Comparison of ENCODE assay signal across 10 cellular contexts in genomic region chr12:93415723-93416464, GRCh38. TPM values are rescaled to one million over a fixed set of nuclear protein-coding genes. Genes with fewer than 3 reads are reported as not detected.
A peak's percentile ranks its signal among the peaks of the same experiment; 100 is the strongest.
DNase-seq lines count a peak whose midpoint lies in the region; ATAC-seq lines count a peak whose summit lies in the region.
"Had no signal": no experiment of that assay in that cellular context is flagged by ENCODE, and none has a peak within 500 bp of the region (broad histone marks: within the 10 kb centered on the region; RNA-seq: fewer than 3 reads in every experiment).

No MANE protein-coding gene starts in this region.

- H3K9me3 ChIP-seq in T-helper 17 cell (ENCODE audit: control insufficient read depth, low read length, poor library complexity, severe bottlenecking) = no peaks in the 10 kb centered on the region

- H3K36me3 Mint-ChIP-seq in activated naive CD4-positive, alpha-beta T cell treated with anti-CD3 and anti-CD28 coated beads, Interleukin-2, amount 10 ng/mL, durations not matched to agents 7 days and 5 days = peaks cover 22% of the 10 kb centered on the region
- peaks cover 3% of the 10 kb centered on the region for H3K36me3 Mint-ChIP-seq in T-helper 17 cell (ENCODE audit: low read depth)

- peak overlapping the region; percentile 7 for H3K4me3 Mint-ChIP-seq in activated naive CD4-positive, alpha-beta T cell treated with anti-CD3 and anti-CD28 coated beads, Interleukin-2, amount 10 ng/mL, durations not matched to agents 7 days and 5 days
- peak overlapping the region; percentile 28 for H3K4me3 Mint-ChIP-seq in T-helper 17 cell
- H3K4me3 Mint-ChIP-seq: CD8-positive, alpha-beta T cell had no signal

- H3K27ac Mint-ChIP-seq in activated naive CD4-positive, alpha-beta T cell treated with anti-CD3 and anti-CD28 coated beads, Interleukin-2, amount 10 ng/mL, durations not matched to agents 7 days and 5 days = peak overlapping the region; percentile 60
- peak overlapping the region; percentile 89 for H3K27ac Mint-ChIP-seq in T-helper 17 cell
- H3K27ac Mint-ChIP-seq: CD8-positive, alpha-beta T cell had no signal

- CTCF ChIA-PET in activated naive CD4-positive, alpha-beta T cell treated with anti-CD3 and anti-CD28 coated beads, Interleukin-2, amount 10 ng/mL, durations not matched to agents 7 days and 5 days (lab: Charles Lee) = interaction anchor here (1.1 to 1.5 kb wide), 2 partner anchors 52 to 686 kb away, joined by 3 to 4 read pairs; no protein-coding TSS in a partner anchor

- H3K27ac ChIP-seq in urinary bladder (ENCODE audit: low read depth) = peak overlapping the region; percentile 10

- H3K4me1 ChIP-seq in urinary bladder (ENCODE audit: insufficient read depth) = no peaks in the 10 kb centered on the region

- DNase-seq in activated naive CD4-positive, alpha-beta T cell treated with anti-CD3 and anti-CD28 coated beads, Interleukin-2, amount 10 ng/mL, durations not matched to agents 7 days and 5 days = no peak
- DNase-seq in activated naive CD4-positive, alpha-beta T cell (lab: John Stamatoyannopoulos, UW) = no peak
- DNase-seq in T-helper 17 cell (no peak), glomerular visceral epithelial cell (ENCODE audit: extremely low spot score) (peak; percentile 25), iPS-NIHi7 (ENCODE audit: extremely low spot score) (no peak)
- DNase-seq: CD8-positive, alpha-beta T cell; stimulated activated CD4-positive, alpha-beta T cell treated with anti-CD3 and anti-CD28 coated beads, Interleukin-12 subunit alpha, Interleukin-12 subunit beta, amount 100 ng/mL, for 4 hours had no signal

- no peaks in the 10 kb centered on the region for H3K36me3 ChIP-seq in urinary bladder (ENCODE audit: insufficient read depth)

- no peak overlapping the region for H3K4me3 ChIP-seq in urinary bladder (ENCODE audit: low read depth, low read length)

- WGBS in urinary bladder = 40% methylated on average over 3 of the region's 3 CpGs

- peaks cover 76% of the 10 kb centered on the region for H3K4me1 Mint-ChIP-seq in activated naive CD4-positive, alpha-beta T cell treated with anti-CD3 and anti-CD28 coated beads, Interleukin-2, amount 10 ng/mL, durations not matched to agents 7 days and 5 days
- H3K4me1 Mint-ChIP-seq in T-helper 17 cell = peaks cover 57% of the 10 kb centered on the region

- H3K9me3 Mint-ChIP-seq in activated naive CD4-positive, alpha-beta T cell treated with anti-CD3 and anti-CD28 coated beads, Interleukin-2, amount 10 ng/mL, durations not matched to agents 7 days and 5 days = no peaks in the 10 kb centered on the region
- H3K9me3 Mint-ChIP-seq: CD8-positive, alpha-beta T cell had no signal

- no peaks in the 10 kb centered on the region for H3K27me3 Mint-ChIP-seq in activated naive CD4-positive, alpha-beta T cell treated with anti-CD3 and anti-CD28 coated beads, Interleukin-2, amount 10 ng/mL, durations not matched to agents 7 days and 5 days
- H3K27me3 Mint-ChIP-seq in T-helper 17 cell = no peaks in the 10 kb centered on the region

- ATAC-seq in T-helper 17 cell (no peak), GM18519 (IDR thresholded peaks at IDR 0.05; ENCODE audit: low FRiP score, unreplicated experiment) (no peak), GM18907 (IDR thresholded peaks at IDR 0.05; ENCODE audit: unreplicated experiment) (no peak)
- ATAC-seq: CD8-positive, alpha-beta T cell had no signal

RNA-seq across cellular contexts. Expression of gene UBE2N, which starts 25.9 kb away (rescaled TPM):
- total RNA-seq in T-helper 17 cell (10 to 100 TPM; 94.1 to 99.6 TPM), urinary bladder (132 TPM)
- 64.5 TPM for polyA plus RNA-seq in urinary bladder

RNA-seq across cellular contexts. Expression of gene NUDT4, which starts 38.2 kb away (rescaled TPM):
- 10 to 100 TPM; 60.4 to 78.8 TPM for total RNA-seq in T-helper 17 cell
- 103 TPM for total RNA-seq in urinary bladder
- 46.4 TPM for polyA plus RNA-seq in urinary bladder

RNA-seq across cellular contexts. Expression of gene MRPL42, which starts 51.4 kb away (rescaled TPM):
- 10 to 100 TPM; 34.7 to 39.9 TPM for total RNA-seq in T-helper 17 cell
- 83.2 TPM for total RNA-seq in urinary bladder
- 30.6 TPM for polyA plus RNA-seq in urinary bladder
